Comparison of ENCODE assay signal across 15 cellular contexts in the genomic region with DNA sequence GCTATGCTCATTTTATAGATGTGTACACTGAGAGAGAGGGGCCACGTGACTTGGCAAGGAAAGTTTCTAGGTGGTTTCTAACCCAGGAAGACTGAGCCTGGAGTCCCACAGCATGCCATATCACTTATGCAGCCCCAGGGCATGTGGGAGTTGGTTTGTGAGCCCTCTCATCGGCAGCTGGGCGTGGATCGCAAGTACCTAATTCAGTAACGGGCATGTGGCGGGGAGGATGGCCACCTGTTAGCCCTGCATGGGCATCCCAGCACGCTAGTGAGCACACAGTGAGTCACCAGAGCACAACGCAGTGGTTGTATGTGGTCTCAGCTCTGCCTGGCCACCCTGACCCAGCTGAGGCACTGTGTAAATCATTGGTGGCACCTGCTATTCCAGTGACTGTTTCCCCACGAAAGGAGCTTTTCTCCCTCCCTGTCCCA.
A peak's percentile ranks its signal among the peaks of the same experiment; 100 is the strongest.
DNase-seq lines count a peak whose midpoint lies in the region; ATAC-seq and TF ChIP-seq lines count a peak whose summit lies in the region.
"Had no signal": no experiment of that assay in that cellular context is flagged by ENCODE, and none has a peak within 500 bp of the region (broad histone marks: within the 10 kb centered on the region; RNA-seq: fewer than 3 reads in every experiment).

No MANE protein-coding gene starts in this region.

- peak; percentile 99 for ATAC-seq in foreskin keratinocyte
- ATAC-seq in HG02870 (IDR thresholded peaks at IDR 0.05; ENCODE audit: unreplicated experiment) = no peak
- no peak for ATAC-seq in HG02610 (IDR thresholded peaks at IDR 0.05; ENCODE audit: unreplicated experiment)
- no peak for ATAC-seq in HG02623 (IDR thresholded peaks at IDR 0.05; ENCODE audit: unreplicated experiment)
- ATAC-seq: activated CD8-positive, alpha-beta T cell treated with anti-CD3 and anti-CD28 coated beads, Interleukin-2, amount 10 ng/mL, durations not matched to agents 7 days and 5 days had no signal

- DNase-seq in A172 (ENCODE audit: low spot score) = peak; percentile 98
- DNase-seq in RPMI8226 = peak; percentile 93
- DNase-seq in foreskin keratinocyte = peak; percentile 87 to 93
- no peak for DNase-seq in progenitor cell of endocrine pancreas (ENCODE audit: low spot score, unreplicated experiment)
- DNase-seq: activated CD8-positive, alpha-beta T cell treated with anti-CD3 and anti-CD28 coated beads, Interleukin-2, amount 10 ng/mL, durations not matched to agents 7 days and 5 days; activated gamma-delta T cell; dorsolateral prefrontal cortex; NCI-H1105 treated with DMSO at 0.1 percent for 48 hours; stimulated activated CD4-positive, alpha-beta T cell treated with anti-CD3 and anti-CD28 coated beads, Interleukin-15, amount 100 ng/mL, for 24 hours; testis had no signal

- no peaks in the 10 kb centered on the region for H3K9me3 Mint-ChIP-seq in progenitor cell of endocrine pancreas (ENCODE audit: low read depth)
- H3K9me3 Mint-ChIP-seq: T-helper 2 cell treated with Interferon-gamma antibody and Interleukin-4, amounts not matched to agents 5 μg/mL and 100 μg/mL, for 36 hours had no signal

- H3K4me3 ChIP-seq in HEK293 (ENCODE audit: low read depth, low read length) = no peak overlapping the region
- H3K4me3 ChIP-seq: dorsolateral prefrontal cortex, testis had no signal

- H3K27ac ChIP-seq in HEK293 (ENCODE audit: extremely low read depth, low read depth, low read length) (no peak overlapping the region), foreskin keratinocyte (no peak overlapping the region)
- H3K27ac ChIP-seq: dorsolateral prefrontal cortex, testis had no signal

- H3K4me1 ChIP-seq in HEK293 (ENCODE audit: control insufficient read depth, insufficient read depth, low read length) = no peaks in the 10 kb centered on the region
- peaks cover 2% of the 10 kb centered on the region for H3K4me1 ChIP-seq in foreskin keratinocyte
- H3K4me1 ChIP-seq: testis had no signal

- H3K27me3 ChIP-seq in foreskin keratinocyte = no peaks in the 10 kb centered on the region
- H3K27me3 ChIP-seq: dorsolateral prefrontal cortex, testis had no signal

- H3K27me3 Mint-ChIP-seq in progenitor cell of endocrine pancreas = no peaks in the 10 kb centered on the region

- peaks cover 15% of the 10 kb centered on the region for H3K36me3 Mint-ChIP-seq in progenitor cell of endocrine pancreas (ENCODE audit: insufficient read depth)

- H3K27ac Mint-ChIP-seq in progenitor cell of endocrine pancreas = no peak overlapping the region
- H3K27ac Mint-ChIP-seq: activated CD8-positive, alpha-beta T cell treated with anti-CD3 and anti-CD28 coated beads, Interleukin-2, amount 10 ng/mL, durations not matched to agents 7 days and 5 days had no signal

- no peak overlapping the region for H3K4me3 Mint-ChIP-seq in progenitor cell of endocrine pancreas (ENCODE audit: low read depth)
- H3K4me3 Mint-ChIP-seq: activated CD8-positive, alpha-beta T cell treated with anti-CD3 and anti-CD28 coated beads, Interleukin-2, amount 10 ng/mL, durations not matched to agents 7 days and 5 days; T-helper 2 cell treated with Interferon-gamma antibody and Interleukin-4, amounts not matched to agents 5 μg/mL and 100 μg/mL, for 36 hours had no signal

- H3K9me3 ChIP-seq in HEK293 (ENCODE audit: control insufficient read depth, insufficient read depth, low read depth, low read length) = no peaks in the 10 kb centered on the region
- H3K9me3 ChIP-seq: testis had no signal

- peaks cover 0 to 46% of the 10 kb centered on the region in 2 experiments; a peak in 2 of 3 replicates for H3K36me3 ChIP-seq in HEK293 (ENCODE audit: control insufficient read depth in 2 of 2, insufficient read depth in 1 of 2, low read length in 2 of 2)

- CTCF ChIA-PET in HEK293 (lab: Yijun Ruan, JAX) = no interaction called here

- POLR2A ChIA-PET in HEK293 (lab: Yijun Ruan, JAX) = no interaction called here

- no peaks in the 10 kb centered on the region for H3K4me1 Mint-ChIP-seq in progenitor cell of endocrine pancreas (ENCODE audit: low read depth)

- TF ChIP-seq CTCF in HEK293 (tag by site-specific recombination; IDR thresholded peaks at IDR 0.05) (no peak), foreskin keratinocyte (conservative IDR thresholded peaks at IDR 0.05) (peak; percentile 5), progenitor cell of endocrine pancreas (IDR thresholded peaks at IDR 0.05; ENCODE audit: unreplicated experiment) (no peak)

TF ChIP-seq in HEK293, 187 proteins besides CTCF, POLR2A, EP300 and RAD21:
- TF ChIP-seq YY2 (tag by site-specific recombination; IDR thresholded peaks at IDR 0.05) = no peak
- TF ChIP-seq, protein P1, sequence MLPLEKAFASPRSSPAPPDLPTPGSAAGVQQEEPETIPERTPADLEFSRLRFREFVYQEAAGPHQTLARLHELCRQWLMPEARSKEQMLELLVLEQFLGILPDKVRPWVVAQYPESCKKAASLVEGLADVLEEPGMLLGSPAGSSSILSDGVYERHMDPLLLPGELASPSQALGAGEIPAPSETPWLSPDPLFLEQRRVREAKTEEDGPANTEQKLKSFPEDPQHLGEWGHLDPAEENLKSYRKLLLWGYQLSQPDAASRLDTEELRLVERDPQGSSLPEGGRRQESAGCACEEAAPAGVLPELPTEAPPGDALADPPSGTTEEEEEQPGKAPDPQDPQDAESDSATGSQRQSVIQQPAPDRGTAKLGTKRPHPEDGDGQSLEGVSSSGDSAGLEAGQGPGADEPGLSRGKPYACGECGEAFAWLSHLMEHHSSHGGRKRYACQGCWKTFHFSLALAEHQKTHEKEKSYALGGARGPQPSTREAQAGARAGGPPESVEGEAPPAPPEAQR (tag by site-specific recombination; IDR thresholded peaks at IDR 0.05) = no peak
- TF ChIP-seq SP3 (tag by site-specific recombination; IDR thresholded peaks at IDR 0.05) = no peak
- 0 out of 2 replicates have a peak, but pooled peaks have one; percentile 29 for TF ChIP-seq SCRT2 (tag by site-specific recombination; IDR thresholded peaks at IDR 0.05)
- TF ChIP-seq ZNF791 (tag by site-specific recombination; IDR thresholded peaks at IDR 0.05) = no peak
- no peak for TF ChIP-seq ZNF768 (tag by site-specific recombination; IDR thresholded peaks at IDR 0.05)
